In the genomic region with DNA sequence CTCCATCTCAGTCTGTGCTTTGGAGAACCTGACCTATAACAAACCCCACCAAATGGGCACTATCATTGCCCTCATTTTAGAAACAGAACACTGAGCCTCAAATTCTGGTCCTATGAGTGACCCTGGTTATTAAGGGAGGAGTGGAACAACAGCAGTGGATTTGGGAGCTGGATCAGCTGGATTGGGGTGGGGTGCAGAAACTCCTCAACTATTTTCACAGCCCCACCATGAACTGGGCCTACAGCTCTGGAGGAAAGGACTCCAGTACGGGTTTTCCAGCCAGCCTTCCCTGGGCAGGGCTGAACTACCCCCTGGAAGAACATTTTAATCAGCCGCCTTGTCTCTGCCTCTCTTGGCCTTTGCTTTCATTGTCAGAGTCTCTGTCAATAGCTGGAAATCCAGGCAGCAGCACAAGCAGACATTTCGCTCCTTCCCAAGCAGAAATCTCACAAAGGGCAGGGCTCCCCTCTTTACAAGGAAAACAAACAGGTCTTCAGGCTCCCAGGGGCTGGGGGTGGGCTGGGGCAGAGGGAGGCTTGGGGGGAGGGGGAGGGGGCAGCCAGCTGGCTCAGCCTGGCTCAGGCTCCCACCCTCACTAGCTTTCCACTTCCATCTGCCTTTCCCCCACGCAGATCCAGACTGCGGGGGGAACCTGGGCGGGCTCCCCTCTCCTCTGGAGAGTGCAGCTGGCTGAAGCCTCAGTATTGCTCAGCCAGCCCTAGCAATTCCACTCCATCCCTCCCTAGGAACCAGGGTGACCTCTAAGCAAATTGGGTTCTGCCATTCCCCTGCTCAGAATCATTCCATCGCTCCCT, we compare ENCODE assay signal across 8 cellular contexts.
A peak's percentile ranks its signal among the peaks of the same experiment; 100 is the strongest.
DNase-seq lines count a peak whose midpoint lies in the region; ATAC-seq and TF ChIP-seq lines count a peak whose summit lies in the region.

No MANE protein-coding gene starts in this region.

- H3K27me3 ChIP-seq in HAP-1 (ENCODE audit: low read depth): peaks cover under 1% of the 10 kb centered on the region

- no peak for TF ChIP-seq CTCF in cardiac fibroblast (IDR thresholded peaks at IDR 0.05; ENCODE audit: low read depth, low read length)

- in situ Hi-C loops in HAP-1 (cut with MboI; ENCODE audit: low sequenced_read_pairs): no loop called here

- ATAC-seq in GM21723 (IDR thresholded peaks at IDR 0.05; ENCODE audit: unreplicated experiment) (no peak), GM19395 (IDR thresholded peaks at IDR 0.05; ENCODE audit: unreplicated experiment) (no peak), GM18502 (IDR thresholded peaks at IDR 0.05; ENCODE audit: poor library complexity, unreplicated experiment) (no peak)

- H3K27ac ChIP-seq in substantia nigra (ENCODE audit: low read depth, low read length, poor library complexity, severe bottlenecking): peak overlapping the region; percentile 59

- DNase-seq in HAP-1 (ENCODE audit: low spot score in 2 of 2) (peak; percentile 93 to 97), NCI-H446 treated with DMSO at 0.1 percent for 48 hours (lab: John Stamatoyannopoulos, UW) (peak; percentile 88), cardiac fibroblast (ENCODE audit: low read depth in 2 of 2) (peak; percentile 73 to 93), kidney glomerular epithelial cell (lab: John Stamatoyannopoulos, UW) (peak; percentile 68), substantia nigra (lab: John Stamatoyannopoulos, UW) (peak in 43 of 49 donors; percentile 26 to 82 (median 61))

- peaks cover 14% of the 10 kb centered on the region for H3K4me1 ChIP-seq in HAP-1

- no peaks in the 10 kb centered on the region for H3K9me3 ChIP-seq in HAP-1

- H3K36me3 ChIP-seq in HAP-1 (replicated peaks): no peaks in the 10 kb centered on the region

- H3K4me3 ChIP-seq in HAP-1 (no peak overlapping the region), cardiac fibroblast (replicated peaks in 1 of 2; ENCODE audit: low read depth in 2 of 2, low read length in 2 of 2) (no peak overlapping the region)
